In genomic region chr12:96190403-96191170, GRCh38 we compare ENCODE assay signal across 17 cellular contexts. TPM values are rescaled to one million over a fixed set of nuclear protein-coding genes. Genes with fewer than 3 reads are reported as not detected.
A peak's percentile ranks its signal among the peaks of the same experiment; 100 is the strongest.
DNase-seq lines count a peak whose midpoint lies in the region; ATAC-seq lines count a peak whose summit lies in the region.
"Had no signal": no experiment of that assay in that cellular context is flagged by ENCODE, and none has a peak within 500 bp of the region (broad histone marks: within the 10 kb centered on the region; RNA-seq: fewer than 3 reads in every experiment).

No MANE protein-coding gene starts in this region.

- H3K27ac ChIP-seq in mesenchymal stem cell (ENCODE audit: low read length, poor library complexity, severe bottlenecking), result peak overlapping the region; percentile 74
- H3K27ac ChIP-seq: pancreas, SJSA1 had no signal

- WGBS in mesenchymal stem cell, result 84% methylated on average over 10 of the region's 10 CpGs

- peaks cover 2% of the 10 kb centered on the region for H3K79me1 ChIP-seq in mesenchymal stem cell (replicated peaks; ENCODE audit: low read length, poor library complexity, severe bottlenecking)

- H2BK120ac ChIP-seq in mesenchymal stem cell (ENCODE audit: low read depth, low read length), result no peak overlapping the region

- H3K4me2 ChIP-seq in mesenchymal stem cell (ENCODE audit: low read length, poor library complexity, severe bottlenecking), result no peak overlapping the region

- H3K4ac ChIP-seq in mesenchymal stem cell (ENCODE audit: low read depth in 1 of 2, low read length in 2 of 2), result no peak overlapping the region

- no peak overlapping the region for H4K91ac ChIP-seq in mesenchymal stem cell (ENCODE audit: low read length)

- H3K9me3 ChIP-seq in mesenchymal stem cell (ENCODE audit: control insufficient read depth, low read length), result no peaks in the 10 kb centered on the region
- H3K9me3 ChIP-seq: pancreas, SJSA1 had no signal

- H3K4me1 ChIP-seq in mesenchymal stem cell (ENCODE audit: control insufficient read depth, insufficient read depth, low read depth, low read length), result no peaks in the 10 kb centered on the region
- H3K4me1 ChIP-seq: SJSA1 had no signal

- no peak overlapping the region for H3K14ac ChIP-seq in mesenchymal stem cell (ENCODE audit: low read length in 2 of 2)

- no peak overlapping the region for H2BK5ac ChIP-seq in mesenchymal stem cell (ENCODE audit: low read depth, low read length, poor library complexity, severe bottlenecking)

- no peak overlapping the region for H3K4me3 ChIP-seq in mesenchymal stem cell (ENCODE audit: insufficient read depth in 1 of 2, low read depth in 1 of 2, low read length in 2 of 2)
- H3K4me3 ChIP-seq: lung, pancreas, SJSA1 had no signal

- H3K27me3 ChIP-seq in mesenchymal stem cell (ENCODE audit: control insufficient read depth in 1 of 2, insufficient read depth in 1 of 2, low read length in 2 of 2), result no peaks in the 10 kb centered on the region
- H3K27me3 ChIP-seq: pancreas, SJSA1 had no signal

- H2AK5ac ChIP-seq in mesenchymal stem cell (ENCODE audit: low read length, severe bottlenecking), result no peak overlapping the region

- H3K36me3 ChIP-seq in mesenchymal stem cell (ENCODE audit: control insufficient read depth in 1 of 2, insufficient read depth in 2 of 2, low read depth in 1 of 2, low read length in 2 of 2), result no peaks in the 10 kb centered on the region
- H3K36me3 ChIP-seq: pancreas, SJSA1 had no signal

- ATAC-seq in GM18511 (IDR thresholded peaks at IDR 0.05; ENCODE audit: unreplicated experiment), result peak; percentile 31
- ATAC-seq in HG02973 (IDR thresholded peaks at IDR 0.05; ENCODE audit: unreplicated experiment), result no peak
- ATAC-seq: pancreas had no signal

- no peak overlapping the region for H2AFZ ChIP-seq in mesenchymal stem cell (ENCODE audit: low read depth, low read length)

- H3K9ac ChIP-seq in mesenchymal stem cell (ENCODE audit: low read length), result no peak overlapping the region

- H3K18ac ChIP-seq in mesenchymal stem cell (ENCODE audit: low read depth in 1 of 2, low read length in 2 of 2), result no peak overlapping the region

- H2BK15ac ChIP-seq in mesenchymal stem cell (ENCODE audit: low read depth, poor library complexity, severe bottlenecking), result no peak overlapping the region

- no peak overlapping the region for H4K8ac ChIP-seq in mesenchymal stem cell (ENCODE audit: low read length)

- DNase-seq in AG20443 (ENCODE audit: low spot score) (peak; percentile 53), astrocyte of the hippocampus (ENCODE audit: low read depth, low spot score) (peak; percentile 59), mesenchymal stem cell (peak; percentile 33), SHP77 (lab: John Stamatoyannopoulos, UW) (no peak), 8988T (no peak), germinal center (ENCODE audit: low spot score) (no peak)
- DNase-seq: activated CD8-positive, alpha-beta memory T cell treated with anti-CD3 and anti-CD28 coated beads, Interleukin-2, amount 50 U/mL, for 48 hours; amniotic stem cell; effector memory CD4-positive, alpha-beta T cell; GF-D8; KBM-7; NCI-H2107; pancreas had no signal

- no peak overlapping the region for H2BK12ac ChIP-seq in mesenchymal stem cell (ENCODE audit: low read length in 2 of 2)

- no peak overlapping the region for H3K23ac ChIP-seq in mesenchymal stem cell (ENCODE audit: low read length in 2 of 2)

RNA-seq across cellular contexts. Expression of gene ELK3, which starts 3.6 kb away (rescaled TPM):
- polyA plus RNA-seq in mesenchymal stem cell (2013, experiment 1 of 2), result 62.4 TPM
- 63.9 TPM for polyA plus RNA-seq in mesenchymal stem cell (2013, experiment 2 of 2)

Comparison
In these comparisons a context has a peak if more than half of its experiments do, and no peak if none do; other contexts are left out.
1. DNase-seq: peak in AG20443 (single experiment), astrocyte of the hippocampus (single experiment) and mesenchymal stem cell (single experiment); none in SHP77 (0 of 2), 8988T (single experiment) and germinal center (single experiment).